ENCODE assay signal across 8 cellular contexts in genomic region chr3:196287405-196288140, GRCh38. TPM values are rescaled to one million over a fixed set of nuclear protein-coding genes. Genes with fewer than 3 reads are reported as not detected.
DNase-seq lines count a peak whose midpoint lies in the region; ATAC-seq and TF ChIP-seq lines count a peak whose summit lies in the region.

PCYT1A (minus strand) TSS chr3:196287726; CDS start chr3:196270531, 17,195 bp downstream.

- DNase-seq in NCI-H128 (lab: John Stamatoyannopoulos, UW; ENCODE audit: unreplicated experiment) (peak; percentile 88), SW 1271 (lab: John Stamatoyannopoulos, UW) (peak; percentile 88 to 97), Right ventricle myocardium superior (peak; percentile 95), ovary (peak; percentile 82 to 89 (median 85))
- DNase-seq in activated naive CD8-positive, alpha-beta T cell treated with anti-CD3 and anti-CD28 coated beads, Interleukin-2, amount 50 U/mL, for 24 hours, result peak; percentile 81

- peak within 1 kb of the TSS; percentile 99 for H3K4me3 Mint-ChIP-seq in activated naive CD8-positive, alpha-beta T cell treated with anti-CD3 and anti-CD28 coated beads, Interleukin-2, amount 50 U/mL, for 24 hours

- H3K27me3 ChIP-seq in ovary, result no peaks in the 10 kb centered on the region
- H3K27me3 ChIP-seq in thymus (ENCODE audit: control insufficient read depth, insufficient read depth), result no peaks in the 10 kb centered on the region

- H3K27ac Mint-ChIP-seq in activated naive CD8-positive, alpha-beta T cell treated with anti-CD3 and anti-CD28 coated beads, Interleukin-2, amount 50 U/mL, for 24 hours, result peak within 1 kb of the TSS; percentile 97

- H3K36me3 Mint-ChIP-seq in activated naive CD8-positive, alpha-beta T cell treated with anti-CD3 and anti-CD28 coated beads, Interleukin-2, amount 50 U/mL, for 24 hours (ENCODE audit: low read depth), result peaks cover 3% of the 10 kb centered on the region

- H3K4me1 Mint-ChIP-seq in activated naive CD8-positive, alpha-beta T cell treated with anti-CD3 and anti-CD28 coated beads, Interleukin-2, amount 50 U/mL, for 24 hours, result peaks cover 44% of the 10 kb centered on the region

- H3K9me3 ChIP-seq in ovary (no peaks in the 10 kb centered on the region), thymus (ENCODE audit: control insufficient read depth) (no peaks in the 10 kb centered on the region)

- intact Hi-C loops in Right ventricle myocardium superior (cut with DNase I), result no loop called here
- intact Hi-C loops in ovary (cut with DNase I), result no loop called here

- WGBS in ovary, 3 donors, result 0 to 1% (median 1%) methylated on average over 48 to 60 of the region's 60 CpGs
- under 1% methylated on average over 60 of the region's 60 CpGs for WGBS in thymus

- peak; percentile 44 for TF ChIP-seq POLR2A in ovary (IDR thresholded peaks at IDR 0.05)

- no peaks in the 10 kb centered on the region for H3K27me3 Mint-ChIP-seq in activated naive CD8-positive, alpha-beta T cell treated with anti-CD3 and anti-CD28 coated beads, Interleukin-2, amount 50 U/mL, for 24 hours

- ATAC-seq in HG02642 (IDR thresholded peaks at IDR 0.05; ENCODE audit: poor library complexity, unreplicated experiment) (peak; percentile 88), Right ventricle myocardium superior (ENCODE audit: poor library complexity) (peak; percentile 98)
- peak; percentile 93 for ATAC-seq in activated naive CD8-positive, alpha-beta T cell treated with anti-CD3 and anti-CD28 coated beads, Interleukin-2, amount 50 U/mL, for 24 hours

- TF ChIP-seq EP300 in ovary (IDR thresholded peaks at IDR 0.05), result no peak

- H3K36me3 ChIP-seq in ovary, result no peaks in the 10 kb centered on the region
- H3K36me3 ChIP-seq in thymus (ENCODE audit: control insufficient read depth, insufficient read depth), result no peaks in the 10 kb centered on the region

- TF ChIP-seq CTCF in ovary (IDR thresholded peaks at IDR 0.05), result no peak

- H3K9me3 Mint-ChIP-seq in activated naive CD8-positive, alpha-beta T cell treated with anti-CD3 and anti-CD28 coated beads, Interleukin-2, amount 50 U/mL, for 24 hours, result no peaks in the 10 kb centered on the region

- H3K27ac ChIP-seq in ovary (peak within 1 kb of the TSS; percentile 63 to 84), thymus (ENCODE audit: low read depth) (peak within 1 kb of the TSS; percentile 47)

- H3K4me3 ChIP-seq in GM08714 (ENCODE audit: low read length), result peak within 1 kb of the TSS; percentile 72
- peak within 1 kb of the TSS; percentile 59 for H3K4me3 ChIP-seq in ovary
- peak within 1 kb of the TSS; percentile 98 for H3K4me3 ChIP-seq in thymus (ENCODE audit: low read length)

- H3K4me1 ChIP-seq in ovary (ENCODE audit: insufficient read depth) (peaks cover 6% of the 10 kb centered on the region), thymus (ENCODE audit: control insufficient read depth, insufficient read depth, low read length) (peaks cover 2% of the 10 kb centered on the region)

RNA-seq across cellular contexts. Expression of gene PCYT1A, which starts in this region (rescaled TPM):
- total RNA-seq in Right ventricle myocardium superior, result 89.6 TPM
- 10 to 100 TPM; 21.6 to 52.2 (median 33.7) TPM for total RNA-seq in ovary
- 10 to 100 TPM; 16.3 to 58.1 TPM for polyA plus RNA-seq in ovary
- 18.9 TPM for polyA plus RNA-seq in thymus

Comparison
In these comparisons a context has a peak if more than half of its experiments do, and no peak if none do; other contexts are left out.
1. Peak in every context shown above with its lines: DNase-seq, ATAC-seq, H3K4me3 ChIP-seq and H3K27ac ChIP-seq.